Comparison of ENCODE assay signal across 23 cellular contexts in genomic region chr5:167770461-167770860, GRCh38.
DNase-seq lines count a peak whose midpoint lies in the region; FAIRE-seq and TF ChIP-seq lines count a peak whose summit lies in the region.
"Had no signal": no experiment of that assay in that cellular context is flagged by ENCODE, and none has a peak within 500 bp of the region (broad histone marks: within the 10 kb centered on the region; RNA-seq: fewer than 3 reads in every experiment).

No MANE protein-coding gene starts in this region.

- FAIRE-seq in astrocyte (lab: Jason Lieb, UNC), result peak; percentile 99
- FAIRE-seq: D721Med, RCC 7860 had no signal

- peak overlapping the region; percentile 72 for H3K27ac ChIP-seq in astrocyte (ENCODE audit: low read depth, low read length)
- H3K27ac ChIP-seq: body of pancreas, epithelial cell of prostate, hepatocyte, neural progenitor cell, upper lobe of left lung had no signal

- H2AFZ ChIP-seq in astrocyte (ENCODE audit: low read depth, low read length), result no peak overlapping the region
- H2AFZ ChIP-seq: hepatocyte, neural progenitor cell had no signal

- H3K9ac ChIP-seq in astrocyte (ENCODE audit: low read length), result peak overlapping the region; percentile 33
- H3K9ac ChIP-seq: neural progenitor cell had no signal

- no peaks in the 10 kb centered on the region for H3K27me3 ChIP-seq in astrocyte (ENCODE audit: insufficient read depth, low read length)
- H3K27me3 ChIP-seq: body of pancreas, hepatocyte, neural progenitor cell, upper lobe of left lung had no signal

- H3K27me3 Mint-ChIP-seq in HFFc6 (ENCODE audit: insufficient read depth) (no peaks in the 10 kb centered on the region), astrocyte (ENCODE audit: low read depth, unreplicated experiment) (no peaks in the 10 kb centered on the region)
- H3K27me3 Mint-ChIP-seq: activated CD4-positive, alpha-beta T cell treated with anti-CD3 and anti-CD28 coated beads, Interleukin-2, amount 10 ng/mL, durations not matched to agents 7 days and 5 days; stimulated activated naive CD8-positive, alpha-beta T cell treated with anti-CD3 and anti-CD28 coated beads, Interleukin-15, Interleukin-2, amounts not matched to agents 100 ng/mL and 50 ng/mL, for 24 hours had no signal

- H3K9me3 Mint-ChIP-seq in HFFc6 (no peaks in the 10 kb centered on the region), astrocyte (ENCODE audit: unreplicated experiment) (peaks cover 2% of the 10 kb centered on the region)
- H3K9me3 Mint-ChIP-seq: activated CD4-positive, alpha-beta T cell treated with anti-CD3 and anti-CD28 coated beads, Interleukin-2, amount 10 ng/mL, durations not matched to agents 7 days and 5 days had no signal

- peaks cover 6% of the 10 kb centered on the region for H3K79me2 ChIP-seq in astrocyte (ENCODE audit: insufficient read depth, low read length)
- H3K79me2 ChIP-seq: hepatocyte had no signal

- H3K27ac Mint-ChIP-seq in HFFc6 (peak overlapping the region; percentile 86), astrocyte (ENCODE audit: unreplicated experiment) (peak overlapping the region; percentile 60)
- H3K27ac Mint-ChIP-seq: activated CD4-positive, alpha-beta T cell treated with anti-CD3 and anti-CD28 coated beads, Interleukin-2, amount 10 ng/mL, durations not matched to agents 7 days and 5 days; neural progenitor cell; stimulated activated naive CD8-positive, alpha-beta T cell treated with anti-CD3 and anti-CD28 coated beads, Interleukin-15, Interleukin-2, amounts not matched to agents 100 ng/mL and 50 ng/mL, for 24 hours had no signal

- H3K9me3 ChIP-seq in astrocyte (ENCODE audit: insufficient read depth, low read depth, low read length), result no peaks in the 10 kb centered on the region
- H3K9me3 ChIP-seq: body of pancreas, upper lobe of left lung had no signal

- H3K4me3 ChIP-seq in astrocyte (ENCODE audit: insufficient read depth, low read depth, low read length), result no peak overlapping the region
- H3K4me3 ChIP-seq: body of pancreas, hepatocyte, neural progenitor cell, upper lobe of left lung had no signal

- H3K4me3 Mint-ChIP-seq in HFFc6, result peak overlapping the region; percentile 52; the same call in 1 of the 2 replicates
- no peak overlapping the region for H3K4me3 Mint-ChIP-seq in astrocyte (ENCODE audit: unreplicated experiment)
- H3K4me3 Mint-ChIP-seq: activated CD4-positive, alpha-beta T cell treated with anti-CD3 and anti-CD28 coated beads, Interleukin-2, amount 10 ng/mL, durations not matched to agents 7 days and 5 days; neural progenitor cell; stimulated activated naive CD8-positive, alpha-beta T cell treated with anti-CD3 and anti-CD28 coated beads, Interleukin-15, Interleukin-2, amounts not matched to agents 100 ng/mL and 50 ng/mL, for 24 hours had no signal

- DNase-seq in AG08395 (ENCODE audit: low spot score) (peak; percentile 75), HFFc6 (peak; percentile 68), astrocyte (ENCODE audit: low read depth) (peak; percentile 89), iris pigment epithelial cell (ENCODE audit: low read depth) (peak; percentile 78), RPMI8226 (no peak), NCI-H510A treated with DMSO at 0.1 percent for 48 hours (lab: John Stamatoyannopoulos, UW) (no peak), HK-2 (ENCODE audit: unreplicated experiment) (no peak), SK-N-DZ (ENCODE audit: low spot score) (no peak)
- DNase-seq: activated CD4-positive, alpha-beta T cell treated with anti-CD3 and anti-CD28 coated beads, Interleukin-2, amount 10 ng/mL, durations not matched to agents 7 days and 5 days; AML-193; body of pancreas; dermis blood vessel endothelial cell; GF-D8; left colon; NCI-H2107; NCI-H774; upper lobe of left lung had no signal

- H3K36me3 Mint-ChIP-seq in HFFc6 (ENCODE audit: low read depth) (no peaks in the 10 kb centered on the region), astrocyte (ENCODE audit: low read depth, unreplicated experiment) (peaks cover 4% of the 10 kb centered on the region)

- H3K4me1 Mint-ChIP-seq in HFFc6 (ENCODE audit: low read depth) (peaks cover 38% of the 10 kb centered on the region), astrocyte (ENCODE audit: low read depth, unreplicated experiment) (peaks cover 17% of the 10 kb centered on the region)
- H3K4me1 Mint-ChIP-seq: activated CD4-positive, alpha-beta T cell treated with anti-CD3 and anti-CD28 coated beads, Interleukin-2, amount 10 ng/mL, durations not matched to agents 7 days and 5 days had no signal

- TF ChIP-seq CTCF in HFFc6 (IDR thresholded peaks at IDR 0.05) (no peak), astrocyte (IDR thresholded peaks at IDR 0.05; ENCODE audit: insufficient read depth, low read depth, low read length) (no peak)

- H3K4me1 ChIP-seq in astrocyte (ENCODE audit: insufficient read depth, low read length), result peaks cover 8% of the 10 kb centered on the region
- H3K4me1 ChIP-seq: body of pancreas, neural progenitor cell, upper lobe of left lung had no signal

- H3K4me2 ChIP-seq in astrocyte (ENCODE audit: low read length), result peak overlapping the region; percentile 35
- H3K4me2 ChIP-seq: hepatocyte, neural progenitor cell had no signal

- no peaks in the 10 kb centered on the region for H3K36me3 ChIP-seq in astrocyte (ENCODE audit: insufficient read depth, low read length)
- H3K36me3 ChIP-seq: neural progenitor cell, upper lobe of left lung had no signal

- no peaks in the 10 kb centered on the region for H4K20me1 ChIP-seq in astrocyte (ENCODE audit: insufficient read depth, low read length)

Comparison
In these comparisons a context has a peak if more than half of its experiments do, and no peak if none do; other contexts are left out.
1. DNase-seq: peak in AG08395 (single experiment), HFFc6 (single experiment), astrocyte (single experiment) and iris pigment epithelial cell (single experiment); none in RPMI8226 (single experiment), NCI-H510A treated with DMSO at 0.1 percent for 48 hours (single experiment), HK-2 (single experiment) and SK-N-DZ (single experiment).